In genomic region chr2:228771719-228772254, GRCh38 we compare ENCODE assay signal across 1 cellular context.
TF ChIP-seq lines count a peak whose summit lies in the region.

No MANE protein-coding gene starts in this region.

TF ChIP-seq in WTC11, 78 proteins besides CTCF, POLR2A, EP300 and RAD21 (continued from another document):
- TF ChIP-seq KAT7 (CRISPR knock-in tag; IDR thresholded peaks at IDR 0.05; ENCODE audit: borderline replicate concordance): no peak
- no peak for TF ChIP-seq USF1 (CRISPR knock-in tag; IDR thresholded peaks at IDR 0.05)
